19 cellular contexts compared by ENCODE assay signal in genomic region chr5:73374520-73375235, GRCh38.
DNase-seq lines count a peak whose midpoint lies in the region; ATAC-seq and TF ChIP-seq lines count a peak whose summit lies in the region.
"Had no signal": no experiment of that assay in that cellular context is flagged by ENCODE, and none has a peak within 500 bp of the region (broad histone marks: within the 10 kb centered on the region; RNA-seq: fewer than 3 reads in every experiment).

No MANE protein-coding gene starts in this region.

- no peak overlapping the region for H2AFZ ChIP-seq in OCI-LY7 (ENCODE audit: low read length)
- H2AFZ ChIP-seq in hepatocyte: no peak overlapping the region

- no peaks in the 10 kb centered on the region for H4K20me1 ChIP-seq in OCI-LY7 (ENCODE audit: insufficient read depth, low read length)
- H4K20me1 ChIP-seq in hepatocyte (ENCODE audit: insufficient read depth, poor library complexity, severe bottlenecking): no peaks in the 10 kb centered on the region

- intact Hi-C loops in Panc1 (cut with micrococcal nuclease; ENCODE audit: unreplicated experiment) (loop anchor here (10.0 kb wide), 1 partner anchor 60 kb away; no protein-coding TSS in a partner anchor), OCI-LY7 (cut with micrococcal nuclease; ENCODE audit: unreplicated experiment) (no loop called here)

- POLR2A ChIA-PET in Panc1 (lab: Charles Lee) (no interaction called here), OCI-LY7 (lab: Charles Lee) (interaction anchor here (0.5 kb wide), 1 partner anchor 1547 kb away, joined by 4 read pairs; no protein-coding TSS in a partner anchor)

- H3K27me3 Mint-ChIP-seq in nephron (ENCODE audit: low read depth): peaks cover 37% of the 10 kb centered on the region

- H3K27ac Mint-ChIP-seq in nephron: peak overlapping the region in 2 of 3 experiments; percentile 25 to 39
- H3K27ac Mint-ChIP-seq: activated B cell treated with CpG ODN at 0.5 μM for 24 hours; activated CD8-positive, alpha-beta memory T cell treated with anti-CD3 and anti-CD28 coated beads, Interleukin-2, amount 10 ng/mL, durations not matched to agents 7 days and 5 days; activated naive CD4-positive, alpha-beta T cell treated with anti-CD3 and anti-CD28 coated beads for 36 hours; T-cell had no signal

- H3K4me3 ChIP-seq in Panc1 (ENCODE audit: low read depth in 2 of 2, low read length in 2 of 2) (no peak overlapping the region), OCI-LY7 (ENCODE audit: low read depth, low read length, poor library complexity, severe bottlenecking) (no peak overlapping the region), hepatocyte (no peak overlapping the region)
- H3K4me3 ChIP-seq: thoracic aorta had no signal

- no peaks in the 10 kb centered on the region for H3K79me2 ChIP-seq in OCI-LY7 (ENCODE audit: insufficient read depth, low read depth, low read length)
- no peaks in the 10 kb centered on the region for H3K79me2 ChIP-seq in hepatocyte

- H3K9me2 ChIP-seq in OCI-LY7 (ENCODE audit: insufficient read depth, low read length) (no peaks in the 10 kb centered on the region), hepatocyte (replicated peaks; ENCODE audit: insufficient read depth) (no peaks in the 10 kb centered on the region)

- no peak for TF ChIP-seq CTCF in Panc1 (IDR thresholded peaks at IDR 0.05)
- no peak for TF ChIP-seq CTCF in nephron (IDR thresholded peaks at IDR 0.05; ENCODE audit: unreplicated experiment in 3 of 3)
- TF ChIP-seq CTCF in OCI-LY7 (conservative IDR thresholded peaks at IDR 0.05; ENCODE audit: low read length): no peak
- TF ChIP-seq CTCF in hepatocyte (IDR thresholded peaks at IDR 0.05; ENCODE audit: poor library complexity): no peak

- H3K4me1 Mint-ChIP-seq in nephron: peaks cover 20% of the 10 kb centered on the region
- H3K4me1 Mint-ChIP-seq: activated B cell treated with CpG ODN at 0.5 μM for 24 hours had no signal

- H3K9me3 ChIP-seq in Panc1 (ENCODE audit: control insufficient read depth, insufficient read depth, low read depth, low read length) (no peaks in the 10 kb centered on the region), OCI-LY7 (ENCODE audit: low read length) (no peaks in the 10 kb centered on the region), hepatocyte (ENCODE audit: low read depth) (no peaks in the 10 kb centered on the region)
- H3K9me3 ChIP-seq: thoracic aorta had no signal

- H3K27ac ChIP-seq in Panc1 (ENCODE audit: low read length) (peak overlapping the region; percentile 74), OCI-LY7 (ENCODE audit: low read depth, low read length, poor library complexity, severe bottlenecking) (no peak overlapping the region), hepatocyte (no peak overlapping the region)
- H3K27ac ChIP-seq: thoracic aorta had no signal

- CTCF ChIA-PET in Panc1 (lab: Charles Lee) (interaction anchor here (0.7 kb wide), 1 partner anchor 320 kb away, joined by 3 read pairs; no protein-coding TSS in a partner anchor), OCI-LY7 (lab: Charles Lee; ENCODE audit: unreplicated experiment) (no interaction called here)

- no peaks in the 10 kb centered on the region for H3K36me3 Mint-ChIP-seq in nephron (ENCODE audit: low read depth)
- H3K36me3 Mint-ChIP-seq: activated CD8-positive, alpha-beta memory T cell treated with anti-CD3 and anti-CD28 coated beads, Interleukin-2, amount 10 ng/mL, durations not matched to agents 7 days and 5 days; T-cell had no signal

- no peak for ATAC-seq in Panc1
- ATAC-seq: activated CD8-positive, alpha-beta memory T cell treated with anti-CD3 and anti-CD28 coated beads, Interleukin-2, amount 10 ng/mL, durations not matched to agents 7 days and 5 days; HepG2; T-cell had no signal

- no peak overlapping the region for H3K4me2 ChIP-seq in OCI-LY7 (ENCODE audit: low read length)
- no peak overlapping the region for H3K4me2 ChIP-seq in hepatocyte

- WGBS in hepatocyte (ENCODE audit: low lambda C conversion rate, missing lambda C conversion rate): 64% methylated on average over 8 of the region's 8 CpGs

- H3K4me1 ChIP-seq in Panc1 (ENCODE audit: control insufficient read depth, insufficient read depth, low read length) (peaks cover 54% of the 10 kb centered on the region), OCI-LY7 (ENCODE audit: insufficient read depth, low read length, poor library complexity, severe bottlenecking) (no peaks in the 10 kb centered on the region), hepatocyte (ENCODE audit: insufficient read depth) (peaks cover 19% of the 10 kb centered on the region)

- H3K27me3 ChIP-seq in Panc1 (ENCODE audit: control insufficient read depth, insufficient read depth, low read length) (no peaks in the 10 kb centered on the region), hepatocyte (no peaks in the 10 kb centered on the region)

- H3K9me3 Mint-ChIP-seq in nephron: peaks cover under 1% of the 10 kb centered on the region
- H3K9me3 Mint-ChIP-seq: activated B cell treated with CpG ODN at 0.5 μM for 24 hours; activated naive CD4-positive, alpha-beta T cell treated with anti-CD3 and anti-CD28 coated beads for 36 hours; T-cell had no signal

- H3K36me3 ChIP-seq in Panc1 (ENCODE audit: control insufficient read depth, insufficient read depth, low read length) (no peaks in the 10 kb centered on the region), OCI-LY7 (ENCODE audit: insufficient read depth, low read length) (no peaks in the 10 kb centered on the region), hepatocyte (replicated peaks; ENCODE audit: insufficient read depth, low read depth) (no peaks in the 10 kb centered on the region)
- H3K36me3 ChIP-seq: thoracic aorta had no signal

- BruUV-seq in Panc1 (replicated peaks; lab: Mats Ljungman, UMichigan) (no TSS peak), OCI-LY7 (replicated peaks; lab: Mats Ljungman, UMichigan) (no TSS peak)

- H3K4me3 Mint-ChIP-seq in nephron: no peak overlapping the region
- H3K4me3 Mint-ChIP-seq: activated B cell treated with CpG ODN at 0.5 μM for 24 hours; activated CD8-positive, alpha-beta memory T cell treated with anti-CD3 and anti-CD28 coated beads, Interleukin-2, amount 10 ng/mL, durations not matched to agents 7 days and 5 days; activated naive CD4-positive, alpha-beta T cell treated with anti-CD3 and anti-CD28 coated beads for 36 hours; T-cell had no signal

- in situ Hi-C loops in Panc1 (cut with HindIII; ENCODE audit: low pct_unique_long_range_greater_than_20kb, low sequenced_read_pairs): no loop called here

- DNase-seq in EH (ENCODE audit: low read depth) (peak; percentile 95), Panc1 (ENCODE audit: low read depth, low spot score) (no peak), dedifferentiated amniotic fluid mesenchymal stem cell (ENCODE audit: extremely low spot score) (peak; percentile 61), OCI-LY7 (ENCODE audit: low spot score) (no peak), hepatocyte (ENCODE audit: low spot score) (no peak), KG1 (lab: John Stamatoyannopoulos, UW) (no peak), mesenteric fat pad (ENCODE audit: low spot score) (no peak)
- DNase-seq: activated B cell treated with CpG ODN at 0.5 μM for 24 hours; activated CD8-positive, alpha-beta memory T cell treated with anti-CD3 and anti-CD28 coated beads, Interleukin-2, amount 10 ng/mL, durations not matched to agents 7 days and 5 days; activated naive CD4-positive, alpha-beta T cell treated with anti-CD3 and anti-CD28 coated beads for 36 hours; central memory CD4-positive, alpha-beta T cell; midbrain; NCI-H1105; NCI-H446 treated with DMSO at 0.1 percent for 48 hours; stimulated activated CD4-positive, alpha-beta T cell treated with anti-CD3 and anti-CD28 coated beads, Interleukin-15, amount 100 ng/mL, for 24 hours; T-cell had no signal

Comparison
In these comparisons a context has a peak if more than half of its experiments do, and no peak if none do; other contexts are left out.
1. DNase-seq: peak in EH (single experiment) and dedifferentiated amniotic fluid mesenchymal stem cell (single experiment); none in Panc1 (single experiment), OCI-LY7 (single experiment), hepatocyte (single experiment), KG1 (single experiment) and mesenteric fat pad (single experiment).